In the genomic region with DNA sequence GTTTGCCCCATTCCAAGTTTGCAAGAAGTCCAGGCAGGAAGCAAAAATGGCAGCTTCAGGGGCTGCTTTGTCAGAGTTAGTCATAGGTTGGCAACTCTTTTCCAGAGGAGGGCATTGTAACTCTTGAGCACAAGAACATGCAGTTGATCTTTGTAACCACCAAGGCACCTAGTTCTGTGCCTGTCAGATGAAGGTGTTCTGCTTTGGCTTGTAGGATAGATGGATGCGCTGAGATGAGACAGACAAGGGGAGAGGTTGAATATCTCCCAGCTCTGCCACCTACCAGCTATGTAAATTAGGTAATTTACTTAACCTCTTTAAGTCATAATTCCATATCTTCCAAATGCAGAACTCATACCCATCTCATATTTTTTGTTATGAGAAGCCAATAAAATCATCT, we compare ENCODE assay signal across 26 cellular contexts.
"Had no signal": no experiment of that assay in that cellular context is flagged by ENCODE, and none has a peak within 500 bp of the region (broad histone marks: within the 10 kb centered on the region; RNA-seq: fewer than 3 reads in every experiment).

No MANE protein-coding gene starts in this region.

- H3K9me3 ChIP-seq: gastrocnemius medialis had no signal

- DNase-seq: activated CD4-positive, alpha-beta T cell treated with anti-CD3 and anti-CD28 coated beads for 48 hours; activated CD4-positive, alpha-beta T cell treated with anti-CD3 and anti-CD28 coated beads, Interleukin-2, amount 50 U/mL, for 1 hour; activated CD4-positive, alpha-beta T cell treated with anti-CD3 and anti-CD28 coated beads, Interleukin-2, amount 50 U/mL, for 48 hours; activated CD8-positive, alpha-beta memory T cell treated with anti-CD3 and anti-CD28 coated beads for 24 hours; activated CD8-positive, alpha-beta T cell treated with anti-CD3 and anti-CD28 coated beads for 36 hours; activated effector memory CD4-positive, alpha-beta T cell treated with Interleukin-2 at 50 U/mL for 16 hours; activated gamma-delta T cell treated with Interleukin-2 at 50 U/mL for 16 hours; activated naive CD4-positive, alpha-beta T cell treated with anti-CD3 and anti-CD28 coated beads, Interleukin-2, amount 50 U/mL, for 16 hours; activated naive CD4-positive, alpha-beta T cell treated with Interleukin-2 at 50 U/mL for 16 hours; activated T-cell treated with anti-CD3 and anti-CD28 coated beads, Interleukin-2, amount 50 U/mL, for 4 hours; amniotic stem cell; anterior cingulate cortex; brain microvascular endothelial cell; cortex of kidney; dermis blood vessel endothelial cell; effector CD4-positive, alpha-beta T cell; effector memory CD8-positive, alpha-beta T cell; foreskin keratinocyte; gastrocnemius medialis; heart right ventricle; T-helper 2 cell had no signal

- H3K4me1 ChIP-seq: foreskin keratinocyte, gastrocnemius medialis, heart right ventricle had no signal

- H3K36me3 ChIP-seq: brain microvascular endothelial cell, gastrocnemius medialis, heart right ventricle had no signal

- FAIRE-seq: astrocyte, colon, TTC549 had no signal

- H3K27ac ChIP-seq: brain microvascular endothelial cell, epithelial cell of prostate, foreskin keratinocyte, gastrocnemius medialis, heart right ventricle, VCaP had no signal

- H3K4me3 ChIP-seq: gastrocnemius medialis, heart right ventricle had no signal

- H3K27me3 ChIP-seq: brain microvascular endothelial cell, foreskin keratinocyte, gastrocnemius medialis had no signal
